8 cellular contexts compared by ENCODE assay signal in the genomic region with DNA sequence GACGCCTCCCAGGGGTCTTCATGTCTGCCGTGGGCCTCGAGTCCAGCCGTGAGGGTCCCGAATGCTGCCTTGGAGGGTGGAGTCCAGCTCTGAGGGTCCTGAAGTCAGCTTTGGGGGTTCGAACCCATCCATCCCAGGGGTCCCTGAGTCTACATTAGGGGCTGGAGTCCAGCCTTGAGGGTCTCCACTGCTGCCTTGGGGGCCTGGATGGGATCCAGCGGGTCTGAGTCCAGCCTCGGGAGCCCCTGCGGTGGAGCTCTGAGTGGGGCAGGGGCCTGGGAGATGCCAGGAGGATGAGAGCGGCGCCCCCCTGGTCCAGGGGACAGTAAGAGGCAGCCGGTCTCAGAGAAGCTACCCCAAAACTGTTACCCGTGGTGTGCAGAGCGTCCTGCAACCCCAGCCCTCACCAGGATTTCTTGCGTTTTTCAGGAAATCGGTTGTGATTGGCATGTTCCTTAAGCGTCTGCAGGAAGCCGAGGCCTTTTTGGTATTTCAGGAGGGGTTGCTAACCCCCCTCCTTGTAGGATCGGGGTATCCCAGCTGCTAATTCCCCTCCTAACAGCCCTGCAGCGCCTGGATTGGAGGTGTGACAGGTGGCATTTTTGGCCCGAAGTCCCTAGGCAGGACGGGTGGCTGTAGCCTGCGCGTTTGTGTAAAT. TPM values are rescaled to one million over a fixed set of nuclear protein-coding genes. Genes with fewer than 3 reads are reported as not detected.
DNase-seq lines count a peak whose midpoint lies in the region; ATAC-seq, FAIRE-seq and TF ChIP-seq lines count a peak whose summit lies in the region.

No MANE protein-coding gene starts in this region.

- peaks cover 6% of the 10 kb centered on the region; the same call in 2 of the 3 replicates for H3K4me1 Mint-ChIP-seq in GM23338
- peaks cover 31% of the 10 kb centered on the region for H3K4me1 Mint-ChIP-seq in activated T-cell treated with anti-CD3 and anti-CD28 coated beads, Interleukin-2, amount 50 U/mL, for 4 hours (ENCODE audit: low read depth)

- peaks cover 8% of the 10 kb centered on the region; the same call in 2 of the 3 replicates for H3K36me3 Mint-ChIP-seq in GM23338 (ENCODE audit: low read depth)
- H3K36me3 Mint-ChIP-seq in activated T-cell treated with anti-CD3 and anti-CD28 coated beads, Interleukin-2, amount 50 U/mL, for 4 hours (ENCODE audit: insufficient read depth), result no peaks in the 10 kb centered on the region

- H3K27me3 ChIP-seq in GM23338 (ENCODE audit: insufficient read depth) (no peaks in the 10 kb centered on the region), right atrium auricular region (no peaks in the 10 kb centered on the region)

- H3K27ac ChIP-seq in GM23338 (ENCODE audit: low read depth), result no peak overlapping the region
- peak overlapping the region in 1 of 2 donors; percentile 89 for H3K27ac ChIP-seq in right atrium auricular region

- H4K20me1 ChIP-seq in GM23338 (replicated peaks; ENCODE audit: insufficient read depth), result peaks cover 5% of the 10 kb centered on the region; the same call in 1 of the 2 replicates

- no peaks in the 10 kb centered on the region for H3K9me3 ChIP-seq in right atrium auricular region

- H2AFZ ChIP-seq in GM23338, result no peak overlapping the region

- H3K9me2 ChIP-seq in GM23338 (ENCODE audit: insufficient read depth), result no peaks in the 10 kb centered on the region

- no peak for FAIRE-seq in GM12892 (lab: Jason Lieb, UNC)

- no peak for TF ChIP-seq CTCF in GM23338 (conservative IDR thresholded peaks at IDR 0.05; ENCODE audit: low read depth in 2 of 2)
- no peak for TF ChIP-seq CTCF in right atrium auricular region (IDR thresholded peaks at IDR 0.05)

- peaks cover 13% of the 10 kb centered on the region; the same call in 1 of the 2 replicates for H3K79me2 ChIP-seq in GM23338 (replicated peaks; ENCODE audit: insufficient read depth)

- H3K36me3 ChIP-seq in GM23338 (ENCODE audit: insufficient read depth) (no peaks in the 10 kb centered on the region), right atrium auricular region (peaks cover 2% of the 10 kb centered on the region)

- H3K4me2 ChIP-seq in GM23338, result peak overlapping the region; percentile 93

- peaks cover 10% of the 10 kb centered on the region; the same call in 2 of the 3 replicates for H3K9me3 Mint-ChIP-seq in GM23338
- no peaks in the 10 kb centered on the region for H3K9me3 Mint-ChIP-seq in activated T-cell treated with anti-CD3 and anti-CD28 coated beads, Interleukin-2, amount 50 U/mL, for 4 hours

- peak overlapping the region; percentile 86 for H3K4me3 Mint-ChIP-seq in GM23338
- H3K4me3 Mint-ChIP-seq in activated T-cell treated with anti-CD3 and anti-CD28 coated beads, Interleukin-2, amount 50 U/mL, for 4 hours, result peak overlapping the region; percentile 85

- peaks cover 23% of the 10 kb centered on the region; the same call in 1 of the 2 replicates for H3F3A ChIP-seq in GM23338 (replicated peaks; ENCODE audit: low read depth)

- ATAC-seq in GM23338 (no peak), HG03520 (IDR thresholded peaks at IDR 0.05; ENCODE audit: unreplicated experiment) (no peak), HG03196 (IDR thresholded peaks at IDR 0.05; ENCODE audit: unreplicated experiment) (no peak)
- no peak for ATAC-seq in activated T-cell treated with anti-CD3 and anti-CD28 coated beads, Interleukin-2, amount 50 U/mL, for 4 hours

- peak overlapping the region; percentile 91 for H3K4me3 ChIP-seq in GM23338
- H3K4me3 ChIP-seq in right atrium auricular region, result peak overlapping the region; percentile 87 to 97
- H3K4me3 ChIP-seq in skeletal muscle cell (ENCODE audit: low read depth, low read length), result peak overlapping the region; percentile 96

- TF ChIP-seq POLR2A in GM12892 (IDR thresholded peaks at IDR 0.05; ENCODE audit: low read depth, low read length), result no peak

- no peaks in the 10 kb centered on the region; the same call in 1 of the 2 replicates for H3K4me1 ChIP-seq in GM23338 (ENCODE audit: insufficient read depth)
- H3K4me1 ChIP-seq in right atrium auricular region, result peaks cover 0 to 35% of the 10 kb centered on the region in 2 donors

- no peak overlapping the region for H3K27ac Mint-ChIP-seq in GM23338

- DNase-seq in GM23338 (ENCODE audit: low spot score) (peak; percentile 51), right atrium auricular region (ENCODE audit: low spot score) (no peak), skeletal muscle cell (ENCODE audit: low read depth) (no peak), NCI-H2029 (lab: John Stamatoyannopoulos, UW) (no peak), GM12892 (ENCODE audit: insufficient read length) (no peak)
- DNase-seq in activated T-cell treated with anti-CD3 and anti-CD28 coated beads, Interleukin-2, amount 50 U/mL, for 4 hours, result no peak

- peaks cover 23% of the 10 kb centered on the region for H3K27me3 Mint-ChIP-seq in GM23338 (ENCODE audit: insufficient read depth, low read depth, poor library complexity)
- no peaks in the 10 kb centered on the region for H3K27me3 Mint-ChIP-seq in activated T-cell treated with anti-CD3 and anti-CD28 coated beads, Interleukin-2, amount 50 U/mL, for 4 hours (ENCODE audit: low read depth)

TF ChIP-seq in GM23338, 12 proteins besides CTCF, POLR2A, EP300 and RAD21:
- peak; percentile 32; the same call in 1 of the 2 replicates for TF ChIP-seq POLR2AphosphoS5 (IDR thresholded peaks at IDR 0.05; ENCODE audit: low read depth)
- TF ChIP-seq, protein P1, sequence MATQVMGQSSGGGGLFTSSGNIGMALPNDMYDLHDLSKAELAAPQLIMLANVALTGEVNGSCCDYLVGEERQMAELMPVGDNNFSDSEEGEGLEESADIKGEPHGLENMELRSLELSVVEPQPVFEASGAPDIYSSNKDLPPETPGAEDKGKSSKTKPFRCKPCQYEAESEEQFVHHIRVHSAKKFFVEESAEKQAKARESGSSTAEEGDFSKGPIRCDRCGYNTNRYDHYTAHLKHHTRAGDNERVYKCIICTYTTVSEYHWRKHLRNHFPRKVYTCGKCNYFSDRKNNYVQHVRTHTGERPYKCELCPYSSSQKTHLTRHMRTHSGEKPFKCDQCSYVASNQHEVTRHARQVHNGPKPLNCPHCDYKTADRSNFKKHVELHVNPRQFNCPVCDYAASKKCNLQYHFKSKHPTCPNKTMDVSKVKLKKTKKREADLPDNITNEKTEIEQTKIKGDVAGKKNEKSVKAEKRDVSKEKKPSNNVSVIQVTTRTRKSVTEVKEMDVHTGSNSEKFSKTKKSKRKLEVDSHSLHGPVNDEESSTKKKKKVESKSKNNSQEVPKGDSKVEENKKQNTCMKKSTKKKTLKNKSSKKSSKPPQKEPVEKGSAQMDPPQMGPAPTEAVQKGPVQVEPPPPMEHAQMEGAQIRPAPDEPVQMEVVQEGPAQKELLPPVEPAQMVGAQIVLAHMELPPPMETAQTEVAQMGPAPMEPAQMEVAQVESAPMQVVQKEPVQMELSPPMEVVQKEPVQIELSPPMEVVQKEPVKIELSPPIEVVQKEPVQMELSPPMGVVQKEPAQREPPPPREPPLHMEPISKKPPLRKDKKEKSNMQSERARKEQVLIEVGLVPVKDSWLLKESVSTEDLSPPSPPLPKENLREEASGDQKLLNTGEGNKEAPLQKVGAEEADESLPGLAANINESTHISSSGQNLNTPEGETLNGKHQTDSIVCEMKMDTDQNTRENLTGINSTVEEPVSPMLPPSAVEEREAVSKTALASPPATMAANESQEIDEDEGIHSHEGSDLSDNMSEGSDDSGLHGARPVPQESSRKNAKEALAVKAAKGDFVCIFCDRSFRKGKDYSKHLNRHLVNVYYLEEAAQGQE (IDR thresholded peaks at IDR 0.05; ENCODE audit: unreplicated experiment), result no peak

RNA-seq across cellular contexts. Expression of a gene that starts 1.7 kb away (rescaled TPM):
- total RNA-seq in GM23338 (2014; rRNA removed; shearing (Covaris generic)), result 57.4 and 66.8 TPM in 2 replicates
- polyA plus RNA-seq in GM23338 (2016; fragmentation: Nextera tagmentation; extraction: Ambion mirVana), result 41.4 and 43.6 TPM in 2 replicates
- 100 to 1,000 TPM; 123 to 142 (median 134) TPM for total RNA-seq in activated T-cell treated with anti-CD3 and anti-CD28 coated beads, Interleukin-2, amount 50 U/mL, for 4 hours
- 10 to 100 TPM; 44.6 to 52.1 TPM for total RNA-seq in right atrium auricular region
- polyA plus RNA-seq in GM12892 (2012; ENCODE audit: missing spikeins), result 13.4 TPM

RNA-seq across cellular contexts. Expression of a gene that starts 39.1 kb away (rescaled TPM):
- total RNA-seq in GM23338 (2014; rRNA removed; shearing (Covaris generic)), result 95.9 and 112 TPM in 2 replicates
- 48.7 and 50.9 TPM in 2 replicates for polyA plus RNA-seq in GM23338 (2016; fragmentation: Nextera tagmentation; extraction: Ambion mirVana)
- total RNA-seq in activated T-cell treated with anti-CD3 and anti-CD28 coated beads, Interleukin-2, amount 50 U/mL, for 4 hours, result 10 to 100 TPM; 23.6 to 57.6 (median 24.1) TPM
- total RNA-seq in right atrium auricular region, result 1 to 10 TPM; 2.2 to 3.0 TPM
- polyA plus RNA-seq in GM12892 (2012; ENCODE audit: missing spikeins), result 22.1 TPM

Comparison
In these comparisons a context has a peak if more than half of its experiments do, and no peak if none do; other contexts are left out.
1. RNA of a gene that starts 39.1 kb away (total RNA-seq): 95.9 to 112 TPM in GM23338 and 23.6 to 57.6 TPM in activated T-cell treated with anti-CD3 and anti-CD28 coated beads, Interleukin-2, amount 50 U/mL, for 4 hours; 2.2 to 3.0 TPM in right atrium auricular region; every median in the first group is over 4 times any median in the second.
2. Peak in every context shown above with its lines, with median percentiles within 50 percentile points of each other: H3K4me3 ChIP-seq.